In genomic region chr11:124669193-124669592, GRCh38 we compare ENCODE assay signal across 8 cellular contexts. TPM values are rescaled to one million over a fixed set of nuclear protein-coding genes. Genes with fewer than 3 reads are reported as not detected.
DNase-seq lines count a peak whose midpoint lies in the region; FAIRE-seq and TF ChIP-seq lines count a peak whose summit lies in the region.

No MANE protein-coding gene starts in this region.

- CTCF ChIA-PET in activated naive CD4-positive, alpha-beta T cell treated with anti-CD3 and anti-CD28 coated beads for 36 hours (lab: Charles Lee), result interaction anchor here (0.7 to 4.3 kb wide), 35 partner anchors 9 to 1287 kb away, joined by 3 to 83 read pairs (median 4); partner anchors contain the start of genes ESAM, MSANTD2, NRGN and ROBO3

- H3K4me1 ChIP-seq in OCI-LY3 (ENCODE audit: low read length), result peaks cover 11% of the 10 kb centered on the region
- no peaks in the 10 kb centered on the region for H3K4me1 ChIP-seq in neuronal stem cell (ENCODE audit: control insufficient read depth in 2 of 2, insufficient read depth in 1 of 2, low read depth in 1 of 2, low read length in 2 of 2)

- H3K9me3 ChIP-seq in OCI-LY3 (ENCODE audit: insufficient read depth, low read length), result no peaks in the 10 kb centered on the region
- no peaks in the 10 kb centered on the region for H3K9me3 ChIP-seq in neuronal stem cell (replicated peaks in 1 of 2; ENCODE audit: control insufficient read depth in 2 of 2, insufficient read depth in 1 of 2, low read depth in 1 of 2, low read length in 2 of 2)

- H2AFZ ChIP-seq in OCI-LY3 (ENCODE audit: low read depth, low read length) (no peak overlapping the region), neuronal stem cell (ENCODE audit: low read length) (no peak overlapping the region)

- no peak overlapping the region for H4K91ac ChIP-seq in neuronal stem cell (ENCODE audit: low read depth, low read length, poor library complexity)

- no CpG with 5 or more reads among the region's 8 CpGs for WGBS in neuronal stem cell (ENCODE audit: extremely low coverage in 2 of 2, insufficient read length in 2 of 2, insufficient replicate concordance in 1 of 2), 2 donors

- H3K27me3 Mint-ChIP-seq in activated naive CD4-positive, alpha-beta T cell treated with anti-CD3 and anti-CD28 coated beads for 36 hours (ENCODE audit: low read depth), result no peaks in the 10 kb centered on the region

- peak; percentile 48 to 65 for DNase-seq in AML-193 (lab: John Stamatoyannopoulos, UW)
- no peak for DNase-seq in GM12891 (ENCODE audit: insufficient read length, low spot score)
- peak; percentile 59 for DNase-seq in HPDE6-E6E7 (ENCODE audit: extremely low spot score)
- DNase-seq in activated naive CD4-positive, alpha-beta T cell treated with anti-CD3 and anti-CD28 coated beads for 36 hours, result peak; percentile 50
- DNase-seq in hepatic stellate cell (ENCODE audit: low spot score), result peak; percentile 64
- DNase-seq in stimulated activated CD4-positive, alpha-beta T cell treated with anti-CD3 and anti-CD28 coated beads, Interleukin-4, amount 100 ng/mL, for 24 hours, result peak; percentile 59
- DNase-seq in neuronal stem cell (ENCODE audit: low spot score), result no peak

- no peak overlapping the region for H2BK15ac ChIP-seq in neuronal stem cell (ENCODE audit: low read length)

- intact Hi-C loops in activated naive CD4-positive, alpha-beta T cell treated with anti-CD3 and anti-CD28 coated beads for 36 hours (cut with micrococcal nuclease), result loop anchor here (1.0 to 10.0 kb wide), 8 partner anchors 24 to 476 kb away; partner anchors contain the start of gene MSANTD2

- no peak overlapping the region for H3K4ac ChIP-seq in neuronal stem cell (ENCODE audit: low read length)

- H3K14ac ChIP-seq in neuronal stem cell (ENCODE audit: low read length), result no peak overlapping the region

- no peak overlapping the region for H3K27ac ChIP-seq in OCI-LY3 (ENCODE audit: low read length)
- H3K27ac ChIP-seq in neuronal stem cell (replicated peaks; ENCODE audit: low read length), result no peak overlapping the region

- H3K4me2 ChIP-seq in OCI-LY3 (ENCODE audit: low read length), result peak overlapping the region; percentile 45
- no peak overlapping the region for H3K4me2 ChIP-seq in neuronal stem cell (ENCODE audit: insufficient read depth, low read length, poor library complexity, severe bottlenecking)

- peaks cover 21% of the 10 kb centered on the region for H3K4me1 Mint-ChIP-seq in activated naive CD4-positive, alpha-beta T cell treated with anti-CD3 and anti-CD28 coated beads for 36 hours (ENCODE audit: low read depth)

- H3K18ac ChIP-seq in neuronal stem cell (ENCODE audit: low read length), result no peak overlapping the region

- no peaks in the 10 kb centered on the region for H3K79me2 ChIP-seq in OCI-LY3 (ENCODE audit: low read length)

- no peak overlapping the region for H2BK120ac ChIP-seq in neuronal stem cell (ENCODE audit: low read depth, low read length)

- H3K9ac ChIP-seq in OCI-LY3 (ENCODE audit: low read length) (no peak overlapping the region), neuronal stem cell (ENCODE audit: low read depth, low read length, poor library complexity) (no peak overlapping the region)

- no peak overlapping the region for H3K4me3 Mint-ChIP-seq in activated naive CD4-positive, alpha-beta T cell treated with anti-CD3 and anti-CD28 coated beads for 36 hours

- H3K9me3 Mint-ChIP-seq in activated naive CD4-positive, alpha-beta T cell treated with anti-CD3 and anti-CD28 coated beads for 36 hours, result peaks cover 4% of the 10 kb centered on the region

- H2BK12ac ChIP-seq in neuronal stem cell (ENCODE audit: low read length), result no peak overlapping the region

- H2BK5ac ChIP-seq in neuronal stem cell (ENCODE audit: low read length), result no peak overlapping the region

- TF ChIP-seq CTCF in OCI-LY3 (IDR thresholded peaks at IDR 0.05; ENCODE audit: low read depth, low read length), result peak; percentile 59

- H3K36me3 Mint-ChIP-seq in activated naive CD4-positive, alpha-beta T cell treated with anti-CD3 and anti-CD28 coated beads for 36 hours (ENCODE audit: low read depth), result peaks cover 1% of the 10 kb centered on the region

- H3K27ac Mint-ChIP-seq in activated naive CD4-positive, alpha-beta T cell treated with anti-CD3 and anti-CD28 coated beads for 36 hours, result no peak overlapping the region

- H3K36me3 ChIP-seq in OCI-LY3 (replicated peaks; ENCODE audit: low read depth, low read length) (no peaks in the 10 kb centered on the region), neuronal stem cell (replicated peaks in 1 of 2; ENCODE audit: control insufficient read depth in 2 of 2, insufficient read depth in 2 of 2, low read length in 2 of 2) (no peaks in the 10 kb centered on the region)

- no peaks in the 10 kb centered on the region for H3K79me1 ChIP-seq in neuronal stem cell (ENCODE audit: low read depth, low read length)

- peak; percentile 93 for FAIRE-seq in GM12891 (lab: Jason Lieb, UNC)

- H4K8ac ChIP-seq in neuronal stem cell (ENCODE audit: low read depth, low read length), result no peak overlapping the region

- H4K20me1 ChIP-seq in OCI-LY3 (ENCODE audit: insufficient read depth, low read length), result no peaks in the 10 kb centered on the region

- no peak overlapping the region for H2AK5ac ChIP-seq in neuronal stem cell (ENCODE audit: low read depth, low read length)

- H3K27me3 ChIP-seq in OCI-LY3 (ENCODE audit: low read depth, low read length) (no peaks in the 10 kb centered on the region), neuronal stem cell (ENCODE audit: control insufficient read depth in 3 of 3, insufficient read depth in 3 of 3, low read depth in 1 of 3, low read length in 3 of 3) (peaks cover 0 to 23% (median 3%) of the 10 kb centered on the region in 3 experiments)

- no peak for TF ChIP-seq POLR2A in GM12891 (IDR thresholded peaks at IDR 0.05; ENCODE audit: low read depth, low read length)

- H3K23ac ChIP-seq in neuronal stem cell (ENCODE audit: low read depth, low read length, poor library complexity), result no peak overlapping the region

- H3K4me3 ChIP-seq in OCI-LY3 (ENCODE audit: low read length), result no peak overlapping the region
- no peak overlapping the region for H3K4me3 ChIP-seq in neuronal stem cell (ENCODE audit: low read length in 2 of 2)

TF ChIP-seq in GM12891, 5 proteins besides CTCF, POLR2A, EP300 and RAD21:
- TF ChIP-seq POLR2AphosphoS5 (IDR thresholded peaks at IDR 0.05; ENCODE audit: low read depth, low read length) (no peak), POU2F2 (IDR thresholded peaks at IDR 0.05; ENCODE audit: low read depth, low read length) (peak; percentile 67; the same call in 1 of the 2 replicates), PAX5 (IDR thresholded peaks at IDR 0.05; ENCODE audit: insufficient read depth, low read length, severe bottlenecking) (no peak), SPI1 (IDR thresholded peaks at IDR 0.05; ENCODE audit: low read depth, low read length) (no peak)

RNA-seq across cellular contexts. Expression of gene SIAE, which starts 4.3 kb away (rescaled TPM):
- polyA plus RNA-seq in GM12891 (2012; ENCODE audit: low read depth, missing spikeins), result 3.8 TPM
- 10 to 100 TPM in 1 of 2 experiments, 1 to 10 TPM in 1; 7.8 to 10.8 TPM for total RNA-seq in activated naive CD4-positive, alpha-beta T cell treated with anti-CD3 and anti-CD28 coated beads for 36 hours
- 1.9 TPM for polyA plus RNA-seq in neuronal stem cell (2013, experiment 1 of 2)
- 1.9 TPM for polyA plus RNA-seq in neuronal stem cell (2013, experiment 2 of 2)

RNA-seq across cellular contexts. Expression of gene SPA17, which starts 4.5 kb away (rescaled TPM):
- polyA plus RNA-seq in GM12891 (2012; ENCODE audit: low read depth, missing spikeins), result 9.7 TPM
- total RNA-seq in activated naive CD4-positive, alpha-beta T cell treated with anti-CD3 and anti-CD28 coated beads for 36 hours, result 1 to 10 TPM; 3.9 to 5.1 TPM
- polyA plus RNA-seq in neuronal stem cell (2013, experiment 1 of 2), result 64.1 TPM
- 64.0 TPM for polyA plus RNA-seq in neuronal stem cell (2013, experiment 2 of 2)

RNA-seq across cellular contexts. Expression of gene TBRG1, which starts 46.5 kb away (rescaled TPM):
- 19.0 TPM for polyA plus RNA-seq in GM12891 (2012; ENCODE audit: low read depth, missing spikeins)
- 10 to 100 TPM; 28.3 to 28.6 TPM for total RNA-seq in activated naive CD4-positive, alpha-beta T cell treated with anti-CD3 and anti-CD28 coated beads for 36 hours
- polyA plus RNA-seq in neuronal stem cell (2013, experiment 1 of 2), result 23.7 TPM
- 23.6 TPM for polyA plus RNA-seq in neuronal stem cell (2013, experiment 2 of 2)

RNA-seq across cellular contexts. Expression of gene PANX3, which starts 58.0 kb away (rescaled TPM):
- polyA plus RNA-seq in GM12891 (2012; ENCODE audit: low read depth, missing spikeins), result not detected
- total RNA-seq in activated naive CD4-positive, alpha-beta T cell treated with anti-CD3 and anti-CD28 coated beads for 36 hours, result not detected
- polyA plus RNA-seq in neuronal stem cell (2013, experiment 1 of 2), result not detected
- not detected for polyA plus RNA-seq in neuronal stem cell (2013, experiment 2 of 2)

Comparison
In these comparisons a context has a peak if more than half of its experiments do, and no peak if none do; other contexts are left out.
1. DNase-seq: peak in AML-193 (2 of 2), HPDE6-E6E7 (single experiment), activated naive CD4-positive, alpha-beta T cell treated with anti-CD3 and anti-CD28 coated beads for 36 hours (single experiment), hepatic stellate cell (single experiment) and stimulated activated CD4-positive, alpha-beta T cell treated with anti-CD3 and anti-CD28 coated beads, Interleukin-4, amount 100 ng/mL, for 24 hours (single experiment); none in GM12891 (single experiment) and neuronal stem cell (single experiment).